8 cellular contexts compared by ENCODE assay signal in the genomic region with DNA sequence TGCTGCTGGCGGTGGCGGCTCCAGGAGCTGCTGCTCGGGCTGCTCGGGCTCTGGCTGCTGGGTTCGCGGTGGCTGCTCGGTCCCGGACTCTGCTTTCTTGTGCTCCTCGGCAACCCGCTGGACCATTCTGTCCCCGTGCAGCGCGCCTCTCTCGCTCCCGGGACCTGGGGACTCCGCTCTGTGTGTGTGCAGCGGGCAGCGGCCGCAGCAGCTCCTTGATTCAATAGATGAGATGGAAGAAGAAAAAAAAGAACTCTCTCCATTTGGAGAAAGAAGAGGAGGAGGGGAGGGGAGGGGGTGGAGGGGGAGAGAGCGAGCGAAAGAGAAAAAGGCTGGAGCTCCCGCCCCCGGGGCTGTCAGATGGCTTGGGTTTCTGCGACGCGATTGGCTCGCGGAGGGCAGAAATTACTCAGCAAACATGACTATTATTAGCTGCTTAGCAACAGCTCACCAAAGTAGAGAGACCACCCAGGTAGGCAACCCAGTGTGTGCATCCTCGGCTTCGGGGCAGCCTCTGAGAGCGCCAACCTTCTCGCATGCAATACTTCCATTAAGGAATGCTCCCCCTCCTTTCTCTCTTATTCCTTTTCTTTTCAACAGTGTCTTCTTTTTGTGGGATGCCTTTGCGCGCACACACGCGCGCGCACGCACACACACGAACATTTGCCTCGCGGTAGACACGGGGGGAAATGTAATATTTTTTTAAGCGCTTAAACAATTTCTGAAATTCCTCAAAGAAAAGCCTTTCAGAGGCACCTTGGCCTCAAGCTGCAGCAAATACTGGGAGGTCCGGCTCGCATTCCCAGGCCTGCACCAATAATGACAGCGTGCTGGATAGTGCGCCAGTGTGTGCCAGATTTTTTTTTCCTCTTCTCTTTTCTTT. TPM values are rescaled to one million over a fixed set of nuclear protein-coding genes. Genes with fewer than 3 reads are reported as not detected.
DNase-seq lines count a peak whose midpoint lies in the region; ATAC-seq lines count a peak whose summit lies in the region.

No MANE protein-coding gene starts in this region.

- H3K9me3 Mint-ChIP-seq in activated CD4-positive, alpha-beta T cell treated with anti-CD3 and anti-CD28 coated beads, Interleukin-2, amount 10 ng/mL, durations not matched to agents 7 days and 5 days = no peaks in the 10 kb centered on the region

- CTCF ChIA-PET in activated CD4-positive, alpha-beta T cell treated with anti-CD3 and anti-CD28 coated beads, Interleukin-2, amount 10 ng/mL, durations not matched to agents 7 days and 5 days (lab: Charles Lee) = no interaction called here

- POLR2A ChIA-PET in activated CD4-positive, alpha-beta T cell treated with anti-CD3 and anti-CD28 coated beads, Interleukin-2, amount 10 ng/mL, durations not matched to agents 7 days and 5 days (lab: Charles Lee) = interaction anchor here (1.0 kb wide), 1 partner anchor 15 kb away, joined by 3 read pairs; no protein-coding TSS in a partner anchor

- ATAC-seq in GM18517 (IDR thresholded peaks at IDR 0.05; ENCODE audit: unreplicated experiment) (peak; percentile 42), HG03175 (IDR thresholded peaks at IDR 0.05; ENCODE audit: unreplicated experiment) (peak; percentile 40)

- peak overlapping the region; percentile 72 for H3K27ac Mint-ChIP-seq in activated CD4-positive, alpha-beta T cell treated with anti-CD3 and anti-CD28 coated beads, Interleukin-2, amount 10 ng/mL, durations not matched to agents 7 days and 5 days

- H3K4me1 Mint-ChIP-seq in activated CD4-positive, alpha-beta T cell treated with anti-CD3 and anti-CD28 coated beads, Interleukin-2, amount 10 ng/mL, durations not matched to agents 7 days and 5 days = peaks cover 41% of the 10 kb centered on the region

- H3K36me3 Mint-ChIP-seq in activated CD4-positive, alpha-beta T cell treated with anti-CD3 and anti-CD28 coated beads, Interleukin-2, amount 10 ng/mL, durations not matched to agents 7 days and 5 days (ENCODE audit: low read depth) = peaks cover 4% of the 10 kb centered on the region

- peaks cover 71% of the 10 kb centered on the region for H3K27me3 Mint-ChIP-seq in activated CD4-positive, alpha-beta T cell treated with anti-CD3 and anti-CD28 coated beads, Interleukin-2, amount 10 ng/mL, durations not matched to agents 7 days and 5 days

- DNase-seq in A172 (ENCODE audit: low spot score) (peak; percentile 79), NCI-H345 treated with DMSO at 0.1 percent for 48 hours (lab: John Stamatoyannopoulos, UW; ENCODE audit: unreplicated experiment) (peak; percentile 84), dermis blood vessel endothelial cell (peak; percentile 85), left kidney (ENCODE audit: low read depth, low spot score) (peak; percentile 99)
- DNase-seq in activated CD4-positive, alpha-beta T cell treated with anti-CD3 and anti-CD28 coated beads, Interleukin-2, amount 10 ng/mL, durations not matched to agents 7 days and 5 days = peak; percentile 59
- DNase-seq in stimulated activated CD4-positive, alpha-beta T cell treated with anti-CD3 and anti-CD28 coated beads, Interleukin-1b, Interleukin-23, amount 100 ng/mL, for 48 hours = peak; percentile 64

- peak overlapping the region; percentile 76 for H3K4me3 Mint-ChIP-seq in activated CD4-positive, alpha-beta T cell treated with anti-CD3 and anti-CD28 coated beads, Interleukin-2, amount 10 ng/mL, durations not matched to agents 7 days and 5 days

RNA-seq across cellular contexts. Expression of a gene that starts 7.6 kb away (rescaled TPM):
- 5.2 and 36.7 TPM in 2 replicates for total RNA-seq in A172 (2014; rRNA removed; shearing (Covaris generic))
- 1 to 10 TPM; 7.1 to 8.9 TPM for total RNA-seq in activated CD4-positive, alpha-beta T cell treated with anti-CD3 and anti-CD28 coated beads, Interleukin-2, amount 10 ng/mL, durations not matched to agents 7 days and 5 days
- total RNA-seq in dermis blood vessel endothelial cell = 3.4 and 6.9 TPM in 2 replicates

Comparison
In these comparisons a context has a peak if more than half of its experiments do, and no peak if none do; other contexts are left out.
1. Peak in every context shown above with its lines: DNase-seq and ATAC-seq.